ENCODE assay signal across 26 cellular contexts in the genomic region with DNA sequence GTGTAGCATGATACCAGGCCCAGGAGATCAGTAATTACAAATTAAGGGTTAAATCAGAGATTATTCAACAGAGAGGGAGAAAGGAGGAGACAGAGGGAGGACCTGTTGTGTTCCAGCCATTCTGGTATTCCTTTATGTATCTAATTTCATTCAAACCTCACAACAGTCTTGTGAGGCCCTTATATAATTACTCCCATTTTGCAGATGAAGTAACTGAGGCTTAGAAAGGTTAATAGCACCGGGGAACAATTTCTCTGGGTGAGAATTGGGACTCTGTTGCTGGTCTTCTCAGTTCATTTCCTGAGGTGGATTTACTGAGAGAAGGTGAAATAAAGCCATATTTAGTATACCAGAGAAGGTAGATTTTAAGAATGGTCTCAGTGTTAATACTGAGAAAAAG.
DNase-seq lines count a peak whose midpoint lies in the region; ATAC-seq and TF ChIP-seq lines count a peak whose summit lies in the region.
"Had no signal": no experiment of that assay in that cellular context is flagged by ENCODE, and none has a peak within 500 bp of the region (broad histone marks: within the 10 kb centered on the region; RNA-seq: fewer than 3 reads in every experiment).

No MANE protein-coding gene starts in this region.

- H3K27me3 Mint-ChIP-seq in natural killer cell treated with Interleukin-12 subunit alpha and Interleukin-12 subunit beta and Interleukin-15 and Interleukin-18, amount 100 ng/mL, for 72 hours, result peaks cover 0 to 2% of the 10 kb centered on the region in 2 donors
- H3K27me3 Mint-ChIP-seq in natural killer cell (ENCODE audit: low read depth in 2 of 2) (no peaks in the 10 kb centered on the region), endothelial cell (ENCODE audit: unreplicated experiment) (peaks cover 6% of the 10 kb centered on the region)
- H3K27me3 Mint-ChIP-seq: CD4-positive, alpha-beta memory T cell had no signal

- intact Hi-C loops in natural killer cell (cut with micrococcal nuclease), result no loop called here
- intact Hi-C loops in PC-3 (cut with micrococcal nuclease), result no loop called here

- no peak overlapping the region for H3K9ac ChIP-seq in KMS-11
- no peak overlapping the region for H3K9ac ChIP-seq in PC-3 (ENCODE audit: low read length)
- H3K9ac ChIP-seq: BLaER1 had no signal

- BruUV-seq in PC-3 (replicated peaks; lab: Mats Ljungman, UMichigan), result TSS peak; percentile 19

- no peaks in the 10 kb centered on the region for H3F3A ChIP-seq in PC-3 (ENCODE audit: low read length, unreplicated experiment)

- CTCF ChIA-PET in PC-3 (lab: Charles Lee), result no interaction called here

- peak overlapping the region; percentile 57; the same call in 1 of the 2 replicates for H2AFZ ChIP-seq in KMS-11 (ENCODE audit: low read depth)
- no peak overlapping the region for H2AFZ ChIP-seq in PC-3 (ENCODE audit: low read length)

- H3K4me2 ChIP-seq in KMS-11, result no peak overlapping the region
- no peak overlapping the region for H3K4me2 ChIP-seq in PC-3 (ENCODE audit: low read length)
- H3K4me2 ChIP-seq: BLaER1 had no signal

- H4K20me1 ChIP-seq in KMS-11 (ENCODE audit: insufficient read depth) (no peaks in the 10 kb centered on the region), PC-3 (ENCODE audit: low read length) (no peaks in the 10 kb centered on the region)
- H4K20me1 ChIP-seq: BLaER1 had no signal

- peaks cover 19% of the 10 kb centered on the region for H3K36me3 Mint-ChIP-seq in natural killer cell treated with Interleukin-12 subunit alpha and Interleukin-12 subunit beta and Interleukin-15 and Interleukin-18, amount 100 ng/mL, for 72 hours
- H3K36me3 Mint-ChIP-seq in natural killer cell (no peaks in the 10 kb centered on the region), endothelial cell (ENCODE audit: low read depth, unreplicated experiment) (peaks cover 48% of the 10 kb centered on the region)
- H3K36me3 Mint-ChIP-seq in stimulated activated effector memory CD8-positive, alpha-beta T cell treated with anti-CD3 and anti-CD28 coated beads, Interleukin-12 subunit alpha, Interleukin-12 subunit beta, amount 100 ng/mL, for 72 hours, result no peaks in the 10 kb centered on the region

- no peak for ATAC-seq in natural killer cell treated with Interleukin-12 subunit alpha and Interleukin-12 subunit beta and Interleukin-15 and Interleukin-18, amount 100 ng/mL, for 72 hours
- ATAC-seq in natural killer cell, result no peak
- no peak for ATAC-seq in PC-3
- ATAC-seq in stimulated activated effector memory CD8-positive, alpha-beta T cell treated with anti-CD3 and anti-CD28 coated beads, Interleukin-12 subunit alpha, Interleukin-12 subunit beta, amount 100 ng/mL, for 72 hours, result no peak
- ATAC-seq in GM18909 (IDR thresholded peaks at IDR 0.05; ENCODE audit: poor library complexity, unreplicated experiment), result no peak
- ATAC-seq: GM12878 had no signal

- peaks cover 28% of the 10 kb centered on the region for H3K4me1 ChIP-seq in KMS-11 (ENCODE audit: low read depth, poor library complexity, severe bottlenecking)
- peaks cover 4% of the 10 kb centered on the region for H3K4me1 ChIP-seq in PC-3 (ENCODE audit: insufficient read depth, low read length)
- H3K4me1 ChIP-seq: BE2C, BLaER1 had no signal

- POLR2A ChIA-PET in PC-3 (lab: Charles Lee; ENCODE audit: unreplicated experiment), result no interaction called here

- H3K27me3 ChIP-seq in KMS-11 (ENCODE audit: insufficient read depth, low read depth), result no peaks in the 10 kb centered on the region
- H3K27me3 ChIP-seq in PC-3 (ENCODE audit: low read length), result no peaks in the 10 kb centered on the region
- H3K27me3 ChIP-seq: BE2C, BLaER1 had no signal

- no peaks in the 10 kb centered on the region for H3K9me2 ChIP-seq in PC-3 (replicated peaks; ENCODE audit: low read length)

- H3K4me3 Mint-ChIP-seq in natural killer cell treated with Interleukin-12 subunit alpha and Interleukin-12 subunit beta and Interleukin-15 and Interleukin-18, amount 100 ng/mL, for 72 hours, result no peak overlapping the region
- no peak overlapping the region for H3K4me3 Mint-ChIP-seq in natural killer cell
- H3K4me3 Mint-ChIP-seq in endothelial cell (ENCODE audit: unreplicated experiment), result peak overlapping the region; percentile 21
- H3K4me3 Mint-ChIP-seq in stimulated activated effector memory CD8-positive, alpha-beta T cell treated with anti-CD3 and anti-CD28 coated beads, Interleukin-12 subunit alpha, Interleukin-12 subunit beta, amount 100 ng/mL, for 72 hours, result no peak overlapping the region
- H3K4me3 Mint-ChIP-seq: CD14-positive monocyte; CD4-positive, alpha-beta memory T cell; CD4-positive, CD25-positive, alpha-beta regulatory T cell; CD8-positive, alpha-beta memory T cell had no signal

- peaks cover 19 to 20% of the 10 kb centered on the region in 2 donors for H3K4me1 Mint-ChIP-seq in natural killer cell treated with Interleukin-12 subunit alpha and Interleukin-12 subunit beta and Interleukin-15 and Interleukin-18, amount 100 ng/mL, for 72 hours (ENCODE audit: low read depth in 2 of 2)
- H3K4me1 Mint-ChIP-seq in natural killer cell (no peaks in the 10 kb centered on the region), endothelial cell (ENCODE audit: unreplicated experiment) (peaks cover 18% of the 10 kb centered on the region)
- no peaks in the 10 kb centered on the region for H3K4me1 Mint-ChIP-seq in stimulated activated effector memory CD8-positive, alpha-beta T cell treated with anti-CD3 and anti-CD28 coated beads, Interleukin-12 subunit alpha, Interleukin-12 subunit beta, amount 100 ng/mL, for 72 hours
- H3K4me1 Mint-ChIP-seq: CD4-positive, alpha-beta memory T cell; CD8-positive, alpha-beta memory T cell had no signal

- H3K79me2 ChIP-seq in KMS-11 (ENCODE audit: insufficient read depth, low read depth) (no peaks in the 10 kb centered on the region), PC-3 (ENCODE audit: low read length) (no peaks in the 10 kb centered on the region)

- DNase-seq in natural killer cell treated with Interleukin-12 subunit alpha and Interleukin-12 subunit beta and Interleukin-15 and Interleukin-18, amount 100 ng/mL, for 72 hours (ENCODE audit: low spot score), result no peak
- DNase-seq in natural killer cell (no peak), PC-3 (no peak), endothelial cell (ENCODE audit: low spot score) (no peak), inferior parietal cortex (ENCODE audit: extremely low spot score) (no peak)
- no peak for DNase-seq in stimulated activated effector memory CD8-positive, alpha-beta T cell treated with anti-CD3 and anti-CD28 coated beads, Interleukin-12 subunit alpha, Interleukin-12 subunit beta, amount 100 ng/mL, for 72 hours (ENCODE audit: low spot score in 2 of 2)
- DNase-seq: 8988T; ACHN; BE2C; C1 segment of cervical spinal cord; CD4-positive, alpha-beta memory T cell; CD4-positive, CD25-positive, alpha-beta regulatory T cell; CD8-positive, alpha-beta memory T cell; COR-L47; DMS 273 treated with DMSO at 0.1 percent for 48 hours; DMS153; DMS53; DMS79; DND-41; EL; GDM1 had no signal

- TF ChIP-seq CTCF in natural killer cell (IDR thresholded peaks at IDR 0.05) (no peak), KMS-11 (conservative IDR thresholded peaks at IDR 0.05; ENCODE audit: low read depth, low read length) (no peak), PC-3 (conservative IDR thresholded peaks at IDR 0.05; ENCODE audit: low read depth, low read length) (no peak), endothelial cell (IDR thresholded peaks at IDR 0.05; ENCODE audit: unreplicated experiment) (no peak)

- H3K27ac Mint-ChIP-seq in natural killer cell treated with Interleukin-12 subunit alpha and Interleukin-12 subunit beta and Interleukin-15 and Interleukin-18, amount 100 ng/mL, for 72 hours, result peak overlapping the region; percentile 4 to 6
- H3K27ac Mint-ChIP-seq in natural killer cell (no peak overlapping the region), endothelial cell (ENCODE audit: unreplicated experiment) (no peak overlapping the region)
- no peak overlapping the region for H3K27ac Mint-ChIP-seq in stimulated activated effector memory CD8-positive, alpha-beta T cell treated with anti-CD3 and anti-CD28 coated beads, Interleukin-12 subunit alpha, Interleukin-12 subunit beta, amount 100 ng/mL, for 72 hours
- H3K27ac Mint-ChIP-seq: CD4-positive, alpha-beta memory T cell; CD4-positive, CD25-positive, alpha-beta regulatory T cell had no signal

- H3K27ac ChIP-seq in KMS-11 (no peak overlapping the region), PC-3 (ENCODE audit: low read length) (no peak overlapping the region)
- H3K27ac ChIP-seq: BLaER1 had no signal

- no peaks in the 10 kb centered on the region for H3K9me3 ChIP-seq in PC-3 (ENCODE audit: low read length)
- H3K9me3 ChIP-seq: BE2C, BLaER1 had no signal

- no peaks in the 10 kb centered on the region for H3K36me3 ChIP-seq in KMS-11 (ENCODE audit: insufficient read depth)
- peaks cover 13% of the 10 kb centered on the region; the same call in 1 of the 2 replicates for H3K36me3 ChIP-seq in PC-3 (ENCODE audit: low read depth, low read length)
- H3K36me3 ChIP-seq: BE2C, BLaER1 had no signal

- H3K4me3 ChIP-seq in KMS-11 (IDR thresholded peaks at IDR 0.05; ENCODE audit: insufficient read depth, low read depth, low read length) (no peak overlapping the region), PC-3 (ENCODE audit: low read length) (no peak overlapping the region)
- H3K4me3 ChIP-seq: BLaER1, GM12878 had no signal

- peaks cover 5% of the 10 kb centered on the region for H3K9me3 Mint-ChIP-seq in natural killer cell treated with Interleukin-12 subunit alpha and Interleukin-12 subunit beta and Interleukin-15 and Interleukin-18, amount 100 ng/mL, for 72 hours
- H3K9me3 Mint-ChIP-seq in natural killer cell, result no peaks in the 10 kb centered on the region
- no peaks in the 10 kb centered on the region for H3K9me3 Mint-ChIP-seq in endothelial cell (ENCODE audit: unreplicated experiment)
- H3K9me3 Mint-ChIP-seq in stimulated activated effector memory CD8-positive, alpha-beta T cell treated with anti-CD3 and anti-CD28 coated beads, Interleukin-12 subunit alpha, Interleukin-12 subunit beta, amount 100 ng/mL, for 72 hours, result no peaks in the 10 kb centered on the region
- H3K9me3 Mint-ChIP-seq: CD8-positive, alpha-beta memory T cell had no signal

Comparison
In these comparisons a context has a peak if more than half of its experiments do, and no peak if none do; other contexts are left out.
1. H3K27ac Mint-ChIP-seq: peak in natural killer cell treated with Interleukin-12 subunit alpha and Interleukin-12 subunit beta and Interleukin-15 and Interleukin-18, amount 100 ng/mL, for 72 hours (2 of 2); none in natural killer cell (0 of 2), endothelial cell (single experiment) and stimulated activated effector memory CD8-positive, alpha-beta T cell treated with anti-CD3 and anti-CD28 coated beads, Interleukin-12 subunit alpha, Interleukin-12 subunit beta, amount 100 ng/mL, for 72 hours (single experiment).